18 cellular contexts compared by ENCODE assay signal in genomic region chr2:239663364-239663924, GRCh38.
"Had no signal": no experiment of that assay in that cellular context is flagged by ENCODE, and none has a peak within 500 bp of the region (broad histone marks: within the 10 kb centered on the region; RNA-seq: fewer than 3 reads in every experiment).

No MANE protein-coding gene starts in this region.

- H3K36me3 ChIP-seq: left ventricle myocardium inferior, lower lobe of right lung, prostate gland, right lobe of liver, spleen, thoracic aorta, transverse colon had no signal

- H3K4me3 ChIP-seq: left ventricle myocardium inferior, lower lobe of right lung, prostate gland, right lobe of liver, spleen, thoracic aorta, transverse colon had no signal

- H2AFZ ChIP-seq: parathyroid adenoma had no signal

- H3K27ac ChIP-seq: epithelial cell of prostate, foreskin keratinocyte, left ventricle myocardium inferior, lower lobe of right lung, parathyroid adenoma, prostate gland, right lobe of liver, spleen, thoracic aorta, transverse colon had no signal

- H3K9me3 ChIP-seq: left ventricle myocardium inferior, lower lobe of right lung, prostate gland, right lobe of liver, spleen, thoracic aorta, transverse colon had no signal

- H3K27me3 ChIP-seq: right lobe of liver had no signal

- DNase-seq: effector memory CD8-positive, alpha-beta T cell; foreskin keratinocyte; immature natural killer cell; left ventricle myocardium inferior; lower lobe of right lung; midbrain; occipital lobe; right lobe of liver; spleen; stimulated activated CD4-positive, alpha-beta T cell treated with anti-CD3 and anti-CD28 coated beads, Interleukin-15, amount 100 ng/mL, for 24 hours; stimulated activated CD4-positive, alpha-beta T cell treated with anti-CD3 and anti-CD28 coated beads, Interleukin-1b, Interleukin-23, amount 100 ng/mL, for 48 hours; stimulated activated CD4-positive, alpha-beta T cell treated with anti-CD3 and anti-CD28 coated beads, Interleukin-4, amount 100 ng/mL, for 24 hours; transverse colon had no signal

- H3K4me1 ChIP-seq: prostate gland, right lobe of liver had no signal

- ATAC-seq: effector memory CD8-positive, alpha-beta T cell; foreskin keratinocyte; lower lobe of right lung; natural killer cell treated with Interleukin-12 subunit alpha and Interleukin-12 subunit beta and Interleukin-15 and Interleukin-18, amount 100 ng/mL, for 72 hours; right lobe of liver had no signal

- H3K79me2 ChIP-seq: parathyroid adenoma had no signal
